Comparison of ENCODE assay signal across 19 cellular contexts in the genomic region with DNA sequence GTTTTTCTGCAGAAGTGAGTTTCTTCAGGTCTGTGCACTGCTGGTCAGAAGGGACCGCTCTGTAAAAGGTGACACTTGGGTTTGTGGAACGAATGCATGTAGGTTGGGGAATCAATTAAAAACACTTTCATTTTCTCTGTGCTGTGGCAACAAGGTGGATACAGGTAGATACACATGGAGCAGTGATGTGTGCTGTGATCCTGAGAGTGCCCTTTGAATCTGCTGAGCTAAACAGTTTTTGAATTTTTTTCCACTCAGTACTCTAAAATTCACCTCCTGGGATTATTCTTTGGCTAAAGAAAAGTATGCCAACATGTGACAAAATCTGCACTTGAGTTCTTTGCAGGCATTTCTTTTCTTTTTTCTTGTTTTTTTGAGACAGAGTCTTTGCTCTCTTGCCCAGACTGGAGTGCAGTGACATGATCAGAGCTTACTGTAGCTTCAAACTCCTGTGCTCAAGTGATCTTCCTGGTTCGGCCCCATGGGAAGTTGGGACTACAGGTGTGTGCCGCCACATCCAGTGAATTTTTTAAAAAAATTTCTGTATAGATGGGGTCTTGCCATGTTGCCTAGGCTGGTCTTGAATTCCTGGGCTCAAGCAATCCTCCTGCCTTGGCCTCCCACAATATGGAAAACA.
"Had no signal": no experiment of that assay in that cellular context is flagged by ENCODE, and none has a peak within 500 bp of the region (broad histone marks: within the 10 kb centered on the region; RNA-seq: fewer than 3 reads in every experiment).

No MANE protein-coding gene starts in this region.

- H3K36me3 Mint-ChIP-seq: mesothelial cell of epicardium, natural killer cell had no signal

- ATAC-seq: foreskin keratinocyte, lower lobe of right lung, natural killer cell, right cardiac atrium had no signal

- H3K36me3 ChIP-seq: left ventricle myocardium inferior, lower lobe of right lung, ovary, upper lobe of left lung, uterus had no signal

- H3K4me1 Mint-ChIP-seq: memory B cell, mesothelial cell of epicardium had no signal

- H3K27ac ChIP-seq: foreskin keratinocyte, hepatocyte, left ventricle myocardium inferior, lower lobe of right lung, ovary, upper lobe of left lung, uterus had no signal

- H3K27me3 Mint-ChIP-seq: memory B cell, progenitor cell of endocrine pancreas had no signal

- DNase-seq: cortex of kidney; effector memory CD4-positive, alpha-beta T cell; foreskin keratinocyte; left ventricle myocardium inferior; lower lobe of right lung; natural killer cell; ovary; right cardiac atrium; small intestine; stimulated activated CD4-positive, alpha-beta T cell treated with anti-CD3 and anti-CD28 coated beads, Interleukin-12 subunit alpha, Interleukin-12 subunit beta, amount 100 ng/mL, for 4 hours; stimulated activated naive CD4-positive, alpha-beta T cell treated with Interleukin-2 at 50 U/mL for 16 hours; upper lobe of left lung; uterus had no signal

- H3K4me1 ChIP-seq: foreskin keratinocyte, lower lobe of right lung, upper lobe of left lung, uterus had no signal

- H3K4me3 ChIP-seq: hepatocyte, left ventricle myocardium inferior, lower lobe of right lung, ovary, upper lobe of left lung, uterus had no signal

- H2AFZ ChIP-seq: hepatocyte had no signal

- H3K9me3 ChIP-seq: left ventricle myocardium inferior, lower lobe of right lung, ovary, upper lobe of left lung, uterus had no signal

- H3K27ac Mint-ChIP-seq: memory B cell, mesothelial cell of epicardium, natural killer cell, progenitor cell of endocrine pancreas had no signal

- H3K9me3 Mint-ChIP-seq: memory B cell, mesothelial cell of epicardium, natural killer cell, neural crest cell had no signal

- H3K27me3 ChIP-seq: foreskin keratinocyte, hepatocyte, ovary, upper lobe of left lung, uterus had no signal

- H3K4me3 Mint-ChIP-seq: memory B cell, mesothelial cell of epicardium, natural killer cell, neural crest cell had no signal

- FAIRE-seq: keratinocyte, small intestine had no signal

- H3K4me2 ChIP-seq: hepatocyte had no signal
